ENCODE assay signal across 8 cellular contexts in genomic region chr1:112707217-112708001, GRCh38. TPM values are rescaled to one million over a fixed set of nuclear protein-coding genes. Genes with fewer than 3 reads are reported as not detected.
A peak's percentile ranks its signal among the peaks of the same experiment; 100 is the strongest.
DNase-seq lines count a peak whose midpoint lies in the region; ATAC-seq and TF ChIP-seq lines count a peak whose summit lies in the region.

No MANE protein-coding gene starts in this region.

- H3K4me3 Mint-ChIP-seq in natural killer cell treated with Interleukin-12 subunit alpha and Interleukin-12 subunit beta and Interleukin-15 and Interleukin-18, amount 100 ng/mL, for 72 hours, result peak overlapping the region; percentile 80

- TF ChIP-seq POLR2A in suprapubic skin (IDR thresholded peaks at IDR 0.05), result no peak

- peak overlapping the region; percentile 95 for H3K27ac ChIP-seq in suprapubic skin

- peak; percentile 97 for DNase-seq in ELF-1 (ENCODE audit: low read depth, low spot score)
- peak; percentile 88 for DNase-seq in RPMI7951 (ENCODE audit: low read depth)
- peak; percentile 85 for DNase-seq in activated effector memory CD4-positive, alpha-beta T cell treated with anti-CD3 and anti-CD28 coated beads, Interleukin-2, amount 50 U/mL, for 16 hours
- peak; percentile 80 for DNase-seq in fibroblast of the conjunctiva (ENCODE audit: low read depth)
- peak; percentile 82 for DNase-seq in natural killer cell treated with Interleukin-12 subunit alpha and Interleukin-12 subunit beta and Interleukin-15 and Interleukin-18, amount 100 ng/mL, for 72 hours (ENCODE audit: low spot score)
- DNase-seq in suprapubic skin (ENCODE audit: low spot score in 2 of 2), result peak; percentile 91

- H3K4me1 Mint-ChIP-seq in natural killer cell treated with Interleukin-12 subunit alpha and Interleukin-12 subunit beta and Interleukin-15 and Interleukin-18, amount 100 ng/mL, for 72 hours (ENCODE audit: low read depth in 2 of 2), result peaks cover 39 to 45% of the 10 kb centered on the region in 2 donors

- H3K36me3 ChIP-seq in suprapubic skin, result peaks cover 6% of the 10 kb centered on the region

- TF ChIP-seq CTCF in suprapubic skin (IDR thresholded peaks at IDR 0.05), result peak; percentile 87 to 94

- H3K9me3 ChIP-seq in suprapubic skin, result no peaks in the 10 kb centered on the region

- peaks cover 0 to 3% of the 10 kb centered on the region in 2 donors for H3K27me3 Mint-ChIP-seq in natural killer cell treated with Interleukin-12 subunit alpha and Interleukin-12 subunit beta and Interleukin-15 and Interleukin-18, amount 100 ng/mL, for 72 hours

- H3K27ac Mint-ChIP-seq in natural killer cell treated with Interleukin-12 subunit alpha and Interleukin-12 subunit beta and Interleukin-15 and Interleukin-18, amount 100 ng/mL, for 72 hours, result peak overlapping the region; percentile 8 to 87

- peak; percentile 48 for ATAC-seq in GM21737 (IDR thresholded peaks at IDR 0.05; ENCODE audit: unreplicated experiment)
- ATAC-seq in natural killer cell treated with Interleukin-12 subunit alpha and Interleukin-12 subunit beta and Interleukin-15 and Interleukin-18, amount 100 ng/mL, for 72 hours, result peak; percentile 74 to 82

- TF ChIP-seq EP300 in Ishikawa (IDR thresholded peaks at IDR 0.05; ENCODE audit: borderline replicate concordance) (0 out of 2 replicates have a peak, but pooled peaks have one; percentile 2), suprapubic skin (IDR thresholded peaks at IDR 0.05) (no peak)

- peaks cover 40% of the 10 kb centered on the region for H3K4me1 ChIP-seq in suprapubic skin

- peak overlapping the region; percentile 94 for H3K4me3 ChIP-seq in suprapubic skin

- H3K27me3 ChIP-seq in suprapubic skin, result no peaks in the 10 kb centered on the region

- WGBS in suprapubic skin, result 9% methylated on average over 18 of the region's 43 CpGs

- H3K36me3 Mint-ChIP-seq in natural killer cell treated with Interleukin-12 subunit alpha and Interleukin-12 subunit beta and Interleukin-15 and Interleukin-18, amount 100 ng/mL, for 72 hours, result peaks cover under 1% of the 10 kb centered on the region

- TF ChIP-seq RAD21 in Ishikawa (IDR thresholded peaks at IDR 0.05; ENCODE audit: low read depth), result peak; percentile 86

- no peaks in the 10 kb centered on the region for H3K9me3 Mint-ChIP-seq in natural killer cell treated with Interleukin-12 subunit alpha and Interleukin-12 subunit beta and Interleukin-15 and Interleukin-18, amount 100 ng/mL, for 72 hours

TF ChIP-seq in Ishikawa, 13 proteins besides CTCF, POLR2A, EP300 and RAD21:
- TF ChIP-seq REST (IDR thresholded peaks at IDR 0.05; ENCODE audit: low read depth) (no peak), CEBPB (IDR thresholded peaks at IDR 0.05) (no peak), TAF1 (IDR thresholded peaks at IDR 0.05; ENCODE audit: low read depth) (peak; percentile 38; the same call in 1 of the 2 replicates), TEAD4 (IDR thresholded peaks at IDR 0.05) (0 out of 2 replicates have a peak, but pooled peaks have one; percentile 19), USF1 (IDR thresholded peaks at IDR 0.05) (no peak), TCF12 (IDR thresholded peaks at IDR 0.05; ENCODE audit: low read depth) (peak; percentile 50; the same call in 1 of the 2 replicates), FOXM1 (IDR thresholded peaks at IDR 0.05; ENCODE audit: borderline replicate concordance, low read depth) (no peak), YY1 (IDR thresholded peaks at IDR 0.05; ENCODE audit: low read depth) (no peak), CREB1 (IDR thresholded peaks at IDR 0.05; ENCODE audit: low read depth) (no peak), ZBTB7A (IDR thresholded peaks at IDR 0.05; ENCODE audit: low read depth) (no peak; the same call in 1 of the 2 replicates), EGR1 (IDR thresholded peaks at IDR 0.05) (no peak), NFIC (IDR thresholded peaks at IDR 0.05) (no peak), MAX (IDR thresholded peaks at IDR 0.05) (no peak; the same call in 1 of the 2 replicates)

RNA-seq across cellular contexts. Expression of gene RHOC, which starts 0.5 kb away (rescaled TPM):
- 525 and 582 TPM in 2 replicates for total RNA-seq in RPMI7951 (2014; rRNA removed; shearing (Covaris generic))
- 100 to 1,000 TPM in 1 of 2 donors, 10 to 100 TPM in 1; 77.2 to 132 TPM for total RNA-seq in natural killer cell treated with Interleukin-12 subunit alpha and Interleukin-12 subunit beta and Interleukin-15 and Interleukin-18, amount 100 ng/mL, for 72 hours
- total RNA-seq in suprapubic skin, result 100 to 1,000 TPM; 138 to 185 (median 153) TPM

RNA-seq across cellular contexts. Expression of gene PPM1J, which starts 7.7 kb away (rescaled TPM):
- 0.29 and 0.84 TPM in 2 replicates for total RNA-seq in RPMI7951 (2014; rRNA removed; shearing (Covaris generic))
- not detected for total RNA-seq in natural killer cell treated with Interleukin-12 subunit alpha and Interleukin-12 subunit beta and Interleukin-15 and Interleukin-18, amount 100 ng/mL, for 72 hours
- total RNA-seq in suprapubic skin, result 10 to 100 TPM in 3 of 4 donors, 1 to 10 TPM in 1; 6.6 to 22.1 (median 13.4) TPM

RNA-seq across cellular contexts. Expression of gene MOV10, which starts 33.0 kb away (rescaled TPM):
- 36.3 and 56.7 TPM in 2 replicates for total RNA-seq in RPMI7951 (2014; rRNA removed; shearing (Covaris generic))
- 10 to 100 TPM; 71.0 to 78.0 TPM for total RNA-seq in natural killer cell treated with Interleukin-12 subunit alpha and Interleukin-12 subunit beta and Interleukin-15 and Interleukin-18, amount 100 ng/mL, for 72 hours
- total RNA-seq in suprapubic skin, result 100 to 1,000 TPM in 1 of 4 donors, 10 to 100 TPM in 3; 42.8 to 147 (median 70.1) TPM

Comparison
In these comparisons a context has a peak if more than half of its experiments do, and no peak if none do; other contexts are left out.
1. Peak in every context shown above with its lines: DNase-seq, ATAC-seq, H3K4me3 ChIP-seq and H3K27ac ChIP-seq.